ENCODE assay signal across 8 cellular contexts in the genomic region with DNA sequence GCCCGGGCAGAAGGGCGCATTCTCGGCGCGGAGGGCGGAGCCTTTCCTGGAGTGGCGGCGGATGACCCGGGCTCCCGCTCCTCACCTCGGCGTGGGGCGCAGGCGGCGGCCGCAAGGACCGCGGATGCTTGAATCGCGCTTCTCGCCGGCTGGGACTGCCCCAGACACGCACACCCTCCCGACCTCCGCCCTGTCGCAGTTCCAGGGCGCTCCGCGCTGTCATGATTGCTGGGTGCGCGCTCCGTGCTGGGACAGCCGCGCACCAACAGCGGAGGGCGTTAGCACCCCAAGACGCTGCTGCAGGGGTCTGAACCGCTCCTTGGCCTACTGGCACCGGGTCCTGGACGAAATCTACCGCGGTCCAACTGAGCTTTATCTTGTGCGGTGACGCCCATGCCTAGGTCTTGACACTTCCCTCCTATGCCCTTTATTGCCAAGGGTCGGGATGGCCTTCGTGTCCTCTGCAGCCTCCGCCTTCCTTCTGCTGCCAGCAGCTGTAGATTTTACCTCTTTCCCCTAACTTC. TPM values are rescaled to one million over a fixed set of nuclear protein-coding genes. Genes with fewer than 3 reads are reported as not detected.
DNase-seq lines count a peak whose midpoint lies in the region; ATAC-seq and TF ChIP-seq lines count a peak whose summit lies in the region.

No MANE protein-coding gene starts in this region.

- no peak for TF ChIP-seq CTCF in RWPE1 (conservative IDR thresholded peaks at IDR 0.05; ENCODE audit: low read depth)
- no peak for TF ChIP-seq CTCF in esophagus squamous epithelium (IDR thresholded peaks at IDR 0.05)
- TF ChIP-seq CTCF in natural killer cell (IDR thresholded peaks at IDR 0.05), result no peak
- TF ChIP-seq CTCF in gastroesophageal sphincter (IDR thresholded peaks at IDR 0.05), result no peak

- no peaks in the 10 kb centered on the region for H3K9me3 Mint-ChIP-seq in natural killer cell

- ATAC-seq in GM21390 (IDR thresholded peaks at IDR 0.05; ENCODE audit: unreplicated experiment) (peak; percentile 57), natural killer cell (peak in 1 of 3 donors; percentile 52), gastroesophageal sphincter (no peak)

- H3K27me3 ChIP-seq in esophagus squamous epithelium (peaks cover 0 to 9% (median 0%) of the 10 kb centered on the region in 4 donors), gastroesophageal sphincter (no peaks in the 10 kb centered on the region)

- H3K4me1 ChIP-seq in esophagus squamous epithelium (peaks cover 4 to 31% (median 8%) of the 10 kb centered on the region in 3 donors), gastroesophageal sphincter (peaks cover 0 to 14% (median 0%) of the 10 kb centered on the region in 3 donors)

- CTCF ChIA-PET in RWPE1 (lab: Yijun Ruan, JAX), result no interaction called here

- H3K27ac Mint-ChIP-seq in natural killer cell, result no peak overlapping the region

- TF ChIP-seq POLR2A in esophagus squamous epithelium (IDR thresholded peaks at IDR 0.05) (no peak), gastroesophageal sphincter (IDR thresholded peaks at IDR 0.05) (no peak)

- TF ChIP-seq EP300 in gastroesophageal sphincter (IDR thresholded peaks at IDR 0.05), result no peak

- POLR2A ChIA-PET in RWPE1 (lab: Yijun Ruan, JAX; ENCODE audit: low non-redundant PET), result no interaction called here

- WGBS in esophagus squamous epithelium, 2 donors, result 5 to 15% methylated on average over 11 to 19 of the region's 47 CpGs
- WGBS in gastroesophageal sphincter (ENCODE audit: low coverage in 1 of 2), 2 donors, result 19 to 33% methylated on average over 3 to 8 of the region's 47 CpGs

- no peaks in the 10 kb centered on the region for H3K36me3 ChIP-seq in esophagus squamous epithelium
- H3K36me3 ChIP-seq in gastroesophageal sphincter, result no peaks in the 10 kb centered on the region

- H3K9me3 ChIP-seq in esophagus squamous epithelium (no peaks in the 10 kb centered on the region), gastroesophageal sphincter (no peaks in the 10 kb centered on the region)

- peaks cover 18 to 31% of the 10 kb centered on the region in 2 donors for H3K27me3 Mint-ChIP-seq in natural killer cell (ENCODE audit: low read depth in 2 of 2)

- H3K4me1 Mint-ChIP-seq in natural killer cell, result peaks cover 11 to 16% of the 10 kb centered on the region in 2 donors

- peak overlapping the region; percentile 55 for H3K4me3 Mint-ChIP-seq in natural killer cell

- DNase-seq in ELF-1 (ENCODE audit: low read depth, low spot score), result peak; percentile 64
- peak; percentile 48 for DNase-seq in RWPE1 (ENCODE audit: low spot score)
- DNase-seq in esophagus squamous epithelium (lab: John Stamatoyannopoulos, UW), result no peak
- no peak for DNase-seq in natural killer cell
- no peak for DNase-seq in DMS153 treated with DMSO at 0.1 percent for 48 hours (lab: John Stamatoyannopoulos, UW; ENCODE audit: unreplicated experiment)
- no peak for DNase-seq in NCI-H524 (lab: John Stamatoyannopoulos, UW)

- H3K4me3 ChIP-seq in esophagus squamous epithelium (peak overlapping the region; percentile 28 to 64 (median 51)), gastroesophageal sphincter (peak overlapping the region in 1 of 2 donors; percentile 54)

- intact Hi-C loops in esophagus squamous epithelium (cut with DNase I), result no loop called here
- intact Hi-C loops in natural killer cell (cut with micrococcal nuclease), result no loop called here

- peaks cover 12% of the 10 kb centered on the region for H3K36me3 Mint-ChIP-seq in natural killer cell

- no peak overlapping the region for H3K27ac ChIP-seq in RWPE1
- H3K27ac ChIP-seq in esophagus squamous epithelium, result no peak overlapping the region
- H3K27ac ChIP-seq in gastroesophageal sphincter, result no peak overlapping the region

RNA-seq across cellular contexts. Expression of a gene that starts 43.3 kb away (rescaled TPM):
- total RNA-seq in esophagus squamous epithelium, result 1 to 10 TPM; 1.8 to 5.0 (median 2.0) TPM
- 1 to 10 TPM in 2 of 3 donors, under 1 TPM in 1; 0.56 to 1.5 (median 1.5) TPM for total RNA-seq in natural killer cell
- 1 to 10 TPM; 3.1 to 6.1 (median 5.3) TPM for total RNA-seq in gastroesophageal sphincter

Comparison
In these comparisons a context has a peak if more than half of its experiments do, and no peak if none do; other contexts are left out.
1. DNase-seq: peak in ELF-1 (single experiment) and RWPE1 (single experiment); none in esophagus squamous epithelium (single experiment), natural killer cell (single experiment), DMS153 treated with DMSO at 0.1 percent for 48 hours (single experiment) and NCI-H524 (0 of 2).